ENCODE assay signal across 11 cellular contexts in genomic region chr3:171556574-171557145, GRCh38.
DNase-seq lines count a peak whose midpoint lies in the region; ATAC-seq and TF ChIP-seq lines count a peak whose summit lies in the region.
"Had no signal": no experiment of that assay in that cellular context is flagged by ENCODE, and none has a peak within 500 bp of the region (broad histone marks: within the 10 kb centered on the region; RNA-seq: fewer than 3 reads in every experiment).

No MANE protein-coding gene starts in this region.

- TF ChIP-seq CTCF in epithelial cell of esophagus (IDR thresholded peaks at IDR 0.05; ENCODE audit: insufficient read depth, low read depth, low read length, missing control alignments): no peak

- ATAC-seq in HG02885 (IDR thresholded peaks at IDR 0.05; ENCODE audit: poor library complexity, unreplicated experiment): peak; percentile 38
- no peak for ATAC-seq in stimulated activated naive CD8-positive, alpha-beta T cell treated with anti-CD3 and anti-CD28 coated beads, Interleukin-15, Interleukin-2, amounts not matched to agents 100 U/mL and 50 U/mL, for 24 hours

- peak; percentile 22 for DNase-seq in A172 (ENCODE audit: low spot score)
- DNase-seq in NCI-H748 (lab: John Stamatoyannopoulos, UW; ENCODE audit: unreplicated experiment): peak; percentile 77
- peak; percentile 78 for DNase-seq in epithelial cell of esophagus (ENCODE audit: low read depth)
- DNase-seq in MV-4-11 (lab: John Stamatoyannopoulos, UW): no peak
- no peak for DNase-seq in NCI-H187 treated with DMSO at 0.1 percent for 48 hours (lab: John Stamatoyannopoulos, UW)
- no peak for DNase-seq in SW 1271 (lab: John Stamatoyannopoulos, UW)
- no peak for DNase-seq in stimulated activated naive CD8-positive, alpha-beta T cell treated with anti-CD3 and anti-CD28 coated beads, Interleukin-15, Interleukin-2, amounts not matched to agents 100 U/mL and 50 U/mL, for 24 hours
- DNase-seq: activated CD4-positive, CD25-positive, alpha-beta regulatory T cell treated with anti-CD3 and anti-CD28 coated beads, Interleukin-2, amount 50 U/mL, for 72 hours; esophagus squamous epithelium; NCI-H1930 had no signal

- H3K4me3 ChIP-seq in epithelial cell of esophagus (ENCODE audit: low read length): no peak overlapping the region
- H3K4me3 ChIP-seq: esophagus squamous epithelium had no signal

Comparison
In these comparisons a context has a peak if more than half of its experiments do, and no peak if none do; other contexts are left out.
1. DNase-seq: peak in A172 (single experiment), NCI-H748 (single experiment) and epithelial cell of esophagus (single experiment); none in MV-4-11 (single experiment), NCI-H187 treated with DMSO at 0.1 percent for 48 hours (single experiment), SW 1271 (0 of 2) and stimulated activated naive CD8-positive, alpha-beta T cell treated with anti-CD3 and anti-CD28 coated beads, Interleukin-15, Interleukin-2, amounts not matched to agents 100 U/mL and 50 U/mL, for 24 hours (single experiment).